25 cellular contexts compared by ENCODE assay signal in the genomic region with DNA sequence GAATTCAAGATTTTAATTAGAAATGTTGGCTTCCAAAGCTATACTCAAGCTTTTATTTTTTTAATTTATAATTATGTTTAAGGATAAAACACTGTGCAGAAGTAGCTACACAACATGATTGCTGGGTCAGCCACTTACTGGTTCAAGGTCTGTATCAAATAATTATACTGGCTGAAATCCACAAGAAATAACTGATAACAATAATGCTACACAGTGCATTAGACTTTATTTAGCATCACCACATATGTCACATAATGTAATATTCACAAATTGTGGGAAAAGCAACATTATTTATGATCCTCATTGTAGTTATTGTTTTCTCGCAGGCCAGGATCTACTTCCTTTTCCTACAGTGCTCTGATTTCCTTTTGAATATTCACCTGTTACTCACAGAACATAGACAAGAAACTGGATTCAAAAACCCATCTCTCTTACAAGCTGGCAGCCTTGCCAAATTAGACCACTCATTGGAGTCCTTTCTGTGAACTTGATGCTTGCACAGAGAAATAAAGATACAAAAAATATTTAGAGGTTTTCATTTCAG.
"Had no signal": no experiment of that assay in that cellular context is flagged by ENCODE, and none has a peak within 500 bp of the region (broad histone marks: within the 10 kb centered on the region; RNA-seq: fewer than 3 reads in every experiment).

No MANE protein-coding gene starts in this region.

- H3K27ac ChIP-seq: colonic mucosa, coronary artery, dorsolateral prefrontal cortex, epithelial cell of prostate, esophagus muscularis mucosa, esophagus squamous epithelium, foreskin keratinocyte, gastrocnemius medialis, gastroesophageal sphincter, heart left ventricle, heart right ventricle had no signal

- ATAC-seq: effector memory CD8-positive, alpha-beta T cell; esophagus mucosa; foreskin keratinocyte; gastrocnemius medialis; gastroesophageal sphincter; heart left ventricle; heart right ventricle had no signal

- H3K9me3 ChIP-seq: colonic mucosa, esophagus muscularis mucosa, esophagus squamous epithelium, gastrocnemius medialis, gastroesophageal sphincter had no signal

- H3K36me3 ChIP-seq: colonic mucosa, esophagus muscularis mucosa, esophagus squamous epithelium, gastrocnemius medialis, gastroesophageal sphincter, heart left ventricle, heart right ventricle had no signal

- H3K27me3 ChIP-seq: colonic mucosa, esophagus muscularis mucosa, esophagus squamous epithelium, foreskin keratinocyte, gastrocnemius medialis, gastroesophageal sphincter, heart left ventricle, heart right ventricle had no signal

- DNase-seq: colonic mucosa; cortex of kidney; dorsolateral prefrontal cortex; effector CD4-positive, alpha-beta T cell; effector CD8-positive, alpha-beta T cell; effector memory CD4-positive, alpha-beta T cell; effector memory CD8-positive, alpha-beta T cell; endodermal cell; esophagus squamous epithelium; foreskin fibroblast; foreskin keratinocyte; foreskin melanocyte; gastrocnemius medialis; glutamatergic neuron; head of caudate nucleus; heart left ventricle; heart right ventricle had no signal

- H3K4me3 ChIP-seq: colonic mucosa, coronary artery, dorsolateral prefrontal cortex, esophagus muscularis mucosa, esophagus squamous epithelium, gastrocnemius medialis, gastroesophageal sphincter, heart left ventricle, heart right ventricle had no signal

- H3K4me1 ChIP-seq: colonic mucosa, esophagus muscularis mucosa, esophagus squamous epithelium, foreskin keratinocyte, gastrocnemius medialis, gastroesophageal sphincter had no signal

- FAIRE-seq: colon, endometrium, frontal cortex had no signal
